ENCODE assay signal across 8 cellular contexts in genomic region chr9:3525088-3525835, GRCh38. TPM values are rescaled to one million over a fixed set of nuclear protein-coding genes. Genes with fewer than 3 reads are reported as not detected.
A peak's percentile ranks its signal among the peaks of the same experiment; 100 is the strongest.
DNase-seq lines count a peak whose midpoint lies in the region; ATAC-seq, FAIRE-seq and TF ChIP-seq lines count a peak whose summit lies in the region.

No MANE protein-coding gene starts in this region.

- H3K4me3 ChIP-seq in Panc1 (ENCODE audit: low read depth in 2 of 2, low read length in 2 of 2) (peak overlapping the region; percentile 67 to 71), dorsolateral prefrontal cortex (peak overlapping the region; percentile 71 to 99 (median 93)), urinary bladder (ENCODE audit: low read depth, low read length) (peak overlapping the region; percentile 80)

- POLR2A ChIA-PET in Panc1 (lab: Charles Lee), result no interaction called here

- ATAC-seq in Panc1, result peak; percentile 8; the same call in 1 of the 2 replicates

- in situ Hi-C loops in Panc1 (cut with HindIII; ENCODE audit: low pct_unique_long_range_greater_than_20kb, low sequenced_read_pairs), result no loop called here

- H3K4me1 ChIP-seq in Panc1 (ENCODE audit: control insufficient read depth, insufficient read depth, low read length) (no peaks in the 10 kb centered on the region), urinary bladder (ENCODE audit: insufficient read depth) (peaks cover 3% of the 10 kb centered on the region)

- peak overlapping the region; percentile 72; the same call in 1 of the 2 replicates for H3K27ac ChIP-seq in Panc1 (ENCODE audit: low read length)
- peak overlapping the region in 58 of 59 donors; percentile 57 to 100 (median 100) for H3K27ac ChIP-seq in dorsolateral prefrontal cortex
- peak overlapping the region; percentile 70 for H3K27ac ChIP-seq in urinary bladder (ENCODE audit: low read depth)

- intact Hi-C loops in Panc1 (cut with micrococcal nuclease; ENCODE audit: unreplicated experiment), result no loop called here
- intact Hi-C loops in dorsolateral prefrontal cortex (cut with DNase I), result loop anchor here in 1 of 2 donors (5.0 to 10.0 kb wide), 2 partner anchors 60 to 1152 kb away; partner anchors contain the start of gene CDC37L1

- H3K36me3 ChIP-seq in Panc1 (ENCODE audit: control insufficient read depth, insufficient read depth, low read length), result no peaks in the 10 kb centered on the region; the same call in 1 of the 2 replicates
- H3K36me3 ChIP-seq in urinary bladder (ENCODE audit: insufficient read depth), result no peaks in the 10 kb centered on the region

- under 1% methylated on average over 43 of the region's 43 CpGs for WGBS in urinary bladder

- no peak for TF ChIP-seq CTCF in Panc1 (IDR thresholded peaks at IDR 0.05)
- TF ChIP-seq CTCF in dorsolateral prefrontal cortex (IDR thresholded peaks at IDR 0.05 in 54 of 56, conservative IDR thresholded peaks at IDR 0.05 in 2 of 56; ENCODE audit: low read depth in 1 of 56, partially characterized antibody in 56 of 56), result no peak

- peak; percentile 7 for DNase-seq in activated CD4-positive, alpha-beta T cell treated with anti-CD3 and anti-CD28 coated beads for 48 hours
- no peak for DNase-seq in activated CD4-positive, alpha-beta T cell treated with anti-CD3 and anti-CD28 coated beads, Interleukin-2, amount 50 U/mL, for 1 hour
- DNase-seq in Panc1 (ENCODE audit: low read depth, low spot score), result no peak
- peak in 6 of 10 donors; percentile 25 to 61 (median 44) for DNase-seq in dorsolateral prefrontal cortex
- peak; percentile 59 for DNase-seq in midbrain (lab: John Stamatoyannopoulos, UW)
- DNase-seq in HuH-7 (ENCODE audit: low spot score), result no peak
- DNase-seq in RCC 7860 (ENCODE audit: low spot score), result no peak

- BruUV-seq in Panc1 (replicated peaks; lab: Mats Ljungman, UMichigan), result no TSS peak

- H3K9me3 ChIP-seq in Panc1 (ENCODE audit: control insufficient read depth, insufficient read depth, low read depth, low read length), result no peaks in the 10 kb centered on the region

- CTCF ChIA-PET in Panc1 (lab: Charles Lee), result no interaction called here

- H3K27me3 ChIP-seq in Panc1 (ENCODE audit: control insufficient read depth, insufficient read depth, low read length), result no peaks in the 10 kb centered on the region
- no peaks in the 10 kb centered on the region for H3K27me3 ChIP-seq in dorsolateral prefrontal cortex

- no peak for FAIRE-seq in RCC 7860 (lab: Jason Lieb, UNC)

RNA-seq across cellular contexts. Expression of gene RFX3, which starts 0.5 kb away (rescaled TPM):
- total RNA-seq in Panc1 (2021; ENCODE audit: unreplicated experiment), result 5.7 TPM
- polyA plus RNA-seq in Panc1 (2012; ENCODE audit: insufficient read length), result 2.2 TPM
- total RNA-seq in dorsolateral prefrontal cortex, result 10 to 100 TPM; 34.7 to 99.1 (median 60.1) TPM
- total RNA-seq in urinary bladder, result 24.7 TPM
- polyA plus RNA-seq in urinary bladder, result 1.6 TPM

Comparison
In these comparisons a context has a peak if more than half of its experiments do, and no peak if none do; other contexts are left out.
1. DNase-seq: peak in activated CD4-positive, alpha-beta T cell treated with anti-CD3 and anti-CD28 coated beads for 48 hours (single experiment), dorsolateral prefrontal cortex (6 of 10) and midbrain (single experiment); none in activated CD4-positive, alpha-beta T cell treated with anti-CD3 and anti-CD28 coated beads, Interleukin-2, amount 50 U/mL, for 1 hour (single experiment), Panc1 (single experiment), HuH-7 (single experiment) and RCC 7860 (single experiment).
2. Peak in every context shown above with its lines, with median percentiles within 50 percentile points of each other: H3K27ac ChIP-seq and H3K4me3 ChIP-seq.